1 cellular context compared by ENCODE assay signal in the genomic region with DNA sequence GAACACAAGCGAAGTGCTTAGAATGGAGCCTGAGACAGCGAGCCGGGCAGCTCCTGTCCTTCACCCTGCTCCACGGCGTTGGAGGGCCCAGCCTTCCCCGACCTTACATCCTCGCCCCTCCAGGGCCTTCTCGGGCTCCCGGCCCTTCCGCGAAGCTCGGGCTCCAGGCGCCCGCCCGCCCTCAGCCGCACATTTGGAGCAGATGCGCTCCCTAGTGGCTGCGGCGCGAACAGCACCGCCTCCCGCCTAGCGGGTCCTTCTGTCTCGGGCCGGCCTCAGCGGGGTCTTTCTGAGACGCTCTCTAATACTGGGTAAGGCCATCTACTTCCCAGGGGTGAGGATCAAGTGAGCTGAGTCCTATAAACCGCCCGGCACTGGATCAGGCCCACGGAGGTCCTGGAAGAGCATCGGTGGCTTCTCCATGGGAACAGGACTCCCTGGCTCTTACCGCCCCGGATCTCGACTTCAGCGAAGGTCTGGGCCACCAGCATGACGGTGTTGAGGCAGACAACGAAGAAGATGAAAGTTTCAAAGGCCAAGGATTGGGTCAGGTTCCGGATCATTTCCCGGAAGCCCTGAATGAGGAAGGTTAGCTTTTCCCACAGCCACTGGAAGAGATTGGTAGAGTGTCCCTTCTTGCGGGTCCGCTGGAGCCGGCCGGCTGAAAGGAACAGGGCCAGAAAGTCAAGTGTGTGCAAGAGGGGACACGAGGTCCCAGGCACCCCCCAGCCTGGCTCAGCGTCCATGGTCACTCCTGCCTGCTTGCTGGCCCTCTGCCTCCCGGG.
A peak's percentile ranks its signal among the peaks of the same experiment; 100 is the strongest.
TF ChIP-seq lines count a peak whose summit lies in the region.

No MANE protein-coding gene starts in this region.

TF ChIP-seq in K562, 482 proteins besides CTCF, POLR2A, EP300 and RAD21 (continued from another document and continues in another):
- TF ChIP-seq, protein P1, sequence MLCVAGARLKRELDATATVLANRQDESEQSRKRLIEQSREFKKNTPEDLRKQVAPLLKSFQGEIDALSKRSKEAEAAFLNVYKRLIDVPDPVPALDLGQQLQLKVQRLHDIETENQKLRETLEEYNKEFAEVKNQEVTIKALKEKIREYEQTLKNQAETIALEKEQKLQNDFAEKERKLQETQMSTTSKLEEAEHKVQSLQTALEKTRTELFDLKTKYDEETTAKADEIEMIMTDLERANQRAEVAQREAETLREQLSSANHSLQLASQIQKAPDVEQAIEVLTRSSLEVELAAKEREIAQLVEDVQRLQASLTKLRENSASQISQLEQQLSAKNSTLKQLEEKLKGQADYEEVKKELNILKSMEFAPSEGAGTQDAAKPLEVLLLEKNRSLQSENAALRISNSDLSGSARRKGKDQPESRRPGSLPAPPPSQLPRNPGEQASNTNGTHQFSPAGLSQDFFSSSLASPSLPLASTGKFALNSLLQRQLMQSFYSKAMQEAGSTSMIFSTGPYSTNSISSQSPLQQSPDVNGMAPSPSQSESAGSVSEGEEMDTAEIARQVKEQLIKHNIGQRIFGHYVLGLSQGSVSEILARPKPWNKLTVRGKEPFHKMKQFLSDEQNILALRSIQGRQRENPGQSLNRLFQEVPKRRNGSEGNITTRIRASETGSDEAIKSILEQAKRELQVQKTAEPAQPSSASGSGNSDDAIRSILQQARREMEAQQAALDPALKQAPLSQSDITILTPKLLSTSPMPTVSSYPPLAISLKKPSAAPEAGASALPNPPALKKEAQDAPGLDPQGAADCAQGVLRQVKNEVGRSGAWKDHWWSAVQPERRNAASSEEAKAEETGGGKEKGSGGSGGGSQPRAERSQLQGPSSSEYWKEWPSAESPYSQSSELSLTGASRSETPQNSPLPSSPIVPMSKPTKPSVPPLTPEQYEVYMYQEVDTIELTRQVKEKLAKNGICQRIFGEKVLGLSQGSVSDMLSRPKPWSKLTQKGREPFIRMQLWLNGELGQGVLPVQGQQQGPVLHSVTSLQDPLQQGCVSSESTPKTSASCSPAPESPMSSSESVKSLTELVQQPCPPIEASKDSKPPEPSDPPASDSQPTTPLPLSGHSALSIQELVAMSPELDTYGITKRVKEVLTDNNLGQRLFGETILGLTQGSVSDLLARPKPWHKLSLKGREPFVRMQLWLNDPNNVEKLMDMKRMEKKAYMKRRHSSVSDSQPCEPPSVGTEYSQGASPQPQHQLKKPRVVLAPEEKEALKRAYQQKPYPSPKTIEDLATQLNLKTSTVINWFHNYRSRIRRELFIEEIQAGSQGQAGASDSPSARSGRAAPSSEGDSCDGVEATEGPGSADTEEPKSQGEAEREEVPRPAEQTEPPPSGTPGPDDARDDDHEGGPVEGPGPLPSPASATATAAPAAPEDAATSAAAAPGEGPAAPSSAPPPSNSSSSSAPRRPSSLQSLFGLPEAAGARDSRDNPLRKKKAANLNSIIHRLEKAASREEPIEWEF (CRISPR knock-in tag; IDR thresholded peaks at IDR 0.05) = no peak
- TF ChIP-seq, protein P2, sequence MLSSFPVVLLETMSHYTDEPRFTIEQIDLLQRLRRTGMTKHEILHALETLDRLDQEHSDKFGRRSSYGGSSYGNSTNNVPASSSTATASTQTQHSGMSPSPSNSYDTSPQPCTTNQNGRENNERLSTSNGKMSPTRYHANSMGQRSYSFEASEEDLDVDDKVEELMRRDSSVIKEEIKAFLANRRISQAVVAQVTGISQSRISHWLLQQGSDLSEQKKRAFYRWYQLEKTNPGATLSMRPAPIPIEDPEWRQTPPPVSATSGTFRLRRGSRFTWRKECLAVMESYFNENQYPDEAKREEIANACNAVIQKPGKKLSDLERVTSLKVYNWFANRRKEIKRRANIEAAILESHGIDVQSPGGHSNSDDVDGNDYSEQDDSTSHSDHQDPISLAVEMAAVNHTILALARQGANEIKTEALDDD (IDR thresholded peaks at IDR 0.05) = no peak
- TF ChIP-seq ZNF165 (CRISPR knock-in tag; IDR thresholded peaks at IDR 0.05; ENCODE audit: borderline replicate concordance) (no peak), ZNF79 (CRISPR knock-in tag; IDR thresholded peaks at IDR 0.05; ENCODE audit: low read depth) (no peak), U2AF2 (optimal IDR thresholded peaks at IDR 0.05; ENCODE audit: low read depth, low read length) (no peak), KDM4B (IDR thresholded peaks at IDR 0.05; ENCODE audit: borderline replicate concordance in 2 of 2, low read depth in 1 of 2) (no peak), SAFB2 (IDR thresholded peaks at IDR 0.05; ENCODE audit: borderline replicate concordance, low read depth, low read length, severe bottlenecking) (no peak), CBX3 (IDR thresholded peaks at IDR 0.05; ENCODE audit: borderline replicate concordance in 1 of 2, low read length in 2 of 2) (no peak), BMI1 (IDR thresholded peaks at IDR 0.05; ENCODE audit: low read length) (no peak), ARID1B (IDR thresholded peaks at IDR 0.05) (no peak; the same call in 1 of the 2 replicates), NFYB (IDR thresholded peaks at IDR 0.05; ENCODE audit: extremely low read depth, insufficient read length) (no peak), MTA2 (IDR thresholded peaks at IDR 0.05; ENCODE audit: low read depth) (no peak), HMGN3 (IDR thresholded peaks at IDR 0.05; ENCODE audit: borderline replicate concordance, extremely low read depth, insufficient read length, low read depth, low read length) (no peak), SMC3 (conservative IDR thresholded peaks at IDR 0.05; ENCODE audit: insufficient read depth, low read depth, low read length) (peak; percentile 74), ZNF23 (CRISPR knock-in tag; IDR thresholded peaks at IDR 0.05) (no peak), MCM3 (IDR thresholded peaks at IDR 0.05) (no peak), ELF2 (CRISPR knock-in tag; IDR thresholded peaks at IDR 0.05) (no peak), PHF20 (IDR thresholded peaks at IDR 0.05; ENCODE audit: partially characterized antibody) (no peak), ZNF146 (CRISPR knock-in tag; IDR thresholded peaks at IDR 0.05; ENCODE audit: unreplicated experiment) (no peak), ZNF253 (CRISPR knock-in tag; conservative IDR thresholded peaks at IDR 0.05) (no peak), ADNP (tag; IDR thresholded peaks at IDR 0.05) (no peak; the same call in 1 of the 2 replicates), NFIX (CRISPR knock-in tag; IDR thresholded peaks at IDR 0.05; ENCODE audit: low read depth) (0 out of 2 replicates have a peak, but pooled peaks have one; percentile 2), RB1 (IDR thresholded peaks at IDR 0.05; ENCODE audit: low read depth) (peak; percentile 96), CTBP1 (IDR thresholded peaks at IDR 0.05; ENCODE audit: borderline replicate concordance) (peak; percentile 45; the same call in 1 of the 2 replicates), E2F3 (CRISPR knock-in tag; IDR thresholded peaks at IDR 0.05) (no peak), TEAD4 (IDR thresholded peaks at IDR 0.05; ENCODE audit: low read length) (no peak), TEAD4 (CRISPR knock-in tag; IDR thresholded peaks at IDR 0.05; ENCODE audit: borderline replicate concordance) (no peak), ARHGAP35 (IDR thresholded peaks at IDR 0.05; ENCODE audit: partially characterized antibody) (no peak), PCBP2 (IDR thresholded peaks at IDR 0.05; ENCODE audit: low read depth, low read length, poor library complexity, severe bottlenecking) (no peak), HDAC8 (tag; IDR thresholded peaks at IDR 0.05) (no peak), PURB (CRISPR knock-in tag; IDR thresholded peaks at IDR 0.05; ENCODE audit: low read depth) (no peak), CBX5 (IDR thresholded peaks at IDR 0.05; ENCODE audit: borderline replicate concordance, low read depth) (no peak), RBFOX2 (IDR thresholded peaks at IDR 0.05; ENCODE audit: low read depth, low read length) (peak; percentile 73), ZNF780A (CRISPR knock-in tag; IDR thresholded peaks at IDR 0.05) (no peak), DACH1 (IDR thresholded peaks at IDR 0.05; ENCODE audit: partially characterized antibody) (no peak), NFRKB (IDR thresholded peaks at IDR 0.05; ENCODE audit: low read depth) (no peak), ZC3H11A (IDR thresholded peaks at IDR 0.05; ENCODE audit: low read depth, low read length) (no peak), DIDO1 (tag; IDR thresholded peaks at IDR 0.05; ENCODE audit: low read depth) (no peak), RHOXF2B (CRISPR knock-in tag; conservative IDR thresholded peaks at IDR 0.05) (no peak)
- TF ChIP-seq, protein P3, sequence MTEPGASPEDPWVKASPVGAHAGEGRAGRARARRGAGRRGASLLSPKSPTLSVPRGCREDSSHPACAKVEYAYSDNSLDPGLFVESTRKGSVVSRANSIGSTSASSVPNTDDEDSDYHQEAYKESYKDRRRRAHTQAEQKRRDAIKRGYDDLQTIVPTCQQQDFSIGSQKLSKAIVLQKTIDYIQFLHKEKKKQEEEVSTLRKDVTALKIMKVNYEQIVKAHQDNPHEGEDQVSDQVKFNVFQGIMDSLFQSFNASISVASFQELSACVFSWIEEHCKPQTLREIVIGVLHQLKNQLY (CRISPR knock-in tag; conservative IDR thresholded peaks at IDR 0.05) = no peak
- TF ChIP-seq, protein P4, sequence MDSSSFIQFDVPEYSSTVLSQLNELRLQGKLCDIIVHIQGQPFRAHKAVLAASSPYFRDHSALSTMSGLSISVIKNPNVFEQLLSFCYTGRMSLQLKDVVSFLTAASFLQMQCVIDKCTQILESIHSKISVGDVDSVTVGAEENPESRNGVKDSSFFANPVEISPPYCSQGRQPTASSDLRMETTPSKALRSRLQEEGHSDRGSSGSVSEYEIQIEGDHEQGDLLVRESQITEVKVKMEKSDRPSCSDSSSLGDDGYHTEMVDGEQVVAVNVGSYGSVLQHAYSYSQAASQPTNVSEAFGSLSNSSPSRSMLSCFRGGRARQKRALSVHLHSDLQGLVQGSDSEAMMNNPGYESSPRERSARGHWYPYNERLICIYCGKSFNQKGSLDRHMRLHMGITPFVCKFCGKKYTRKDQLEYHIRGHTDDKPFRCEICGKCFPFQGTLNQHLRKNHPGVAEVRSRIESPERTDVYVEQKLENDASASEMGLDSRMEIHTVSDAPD (CRISPR knock-in tag; IDR thresholded peaks at IDR 0.05) = no peak
- TF ChIP-seq, protein P5, sequence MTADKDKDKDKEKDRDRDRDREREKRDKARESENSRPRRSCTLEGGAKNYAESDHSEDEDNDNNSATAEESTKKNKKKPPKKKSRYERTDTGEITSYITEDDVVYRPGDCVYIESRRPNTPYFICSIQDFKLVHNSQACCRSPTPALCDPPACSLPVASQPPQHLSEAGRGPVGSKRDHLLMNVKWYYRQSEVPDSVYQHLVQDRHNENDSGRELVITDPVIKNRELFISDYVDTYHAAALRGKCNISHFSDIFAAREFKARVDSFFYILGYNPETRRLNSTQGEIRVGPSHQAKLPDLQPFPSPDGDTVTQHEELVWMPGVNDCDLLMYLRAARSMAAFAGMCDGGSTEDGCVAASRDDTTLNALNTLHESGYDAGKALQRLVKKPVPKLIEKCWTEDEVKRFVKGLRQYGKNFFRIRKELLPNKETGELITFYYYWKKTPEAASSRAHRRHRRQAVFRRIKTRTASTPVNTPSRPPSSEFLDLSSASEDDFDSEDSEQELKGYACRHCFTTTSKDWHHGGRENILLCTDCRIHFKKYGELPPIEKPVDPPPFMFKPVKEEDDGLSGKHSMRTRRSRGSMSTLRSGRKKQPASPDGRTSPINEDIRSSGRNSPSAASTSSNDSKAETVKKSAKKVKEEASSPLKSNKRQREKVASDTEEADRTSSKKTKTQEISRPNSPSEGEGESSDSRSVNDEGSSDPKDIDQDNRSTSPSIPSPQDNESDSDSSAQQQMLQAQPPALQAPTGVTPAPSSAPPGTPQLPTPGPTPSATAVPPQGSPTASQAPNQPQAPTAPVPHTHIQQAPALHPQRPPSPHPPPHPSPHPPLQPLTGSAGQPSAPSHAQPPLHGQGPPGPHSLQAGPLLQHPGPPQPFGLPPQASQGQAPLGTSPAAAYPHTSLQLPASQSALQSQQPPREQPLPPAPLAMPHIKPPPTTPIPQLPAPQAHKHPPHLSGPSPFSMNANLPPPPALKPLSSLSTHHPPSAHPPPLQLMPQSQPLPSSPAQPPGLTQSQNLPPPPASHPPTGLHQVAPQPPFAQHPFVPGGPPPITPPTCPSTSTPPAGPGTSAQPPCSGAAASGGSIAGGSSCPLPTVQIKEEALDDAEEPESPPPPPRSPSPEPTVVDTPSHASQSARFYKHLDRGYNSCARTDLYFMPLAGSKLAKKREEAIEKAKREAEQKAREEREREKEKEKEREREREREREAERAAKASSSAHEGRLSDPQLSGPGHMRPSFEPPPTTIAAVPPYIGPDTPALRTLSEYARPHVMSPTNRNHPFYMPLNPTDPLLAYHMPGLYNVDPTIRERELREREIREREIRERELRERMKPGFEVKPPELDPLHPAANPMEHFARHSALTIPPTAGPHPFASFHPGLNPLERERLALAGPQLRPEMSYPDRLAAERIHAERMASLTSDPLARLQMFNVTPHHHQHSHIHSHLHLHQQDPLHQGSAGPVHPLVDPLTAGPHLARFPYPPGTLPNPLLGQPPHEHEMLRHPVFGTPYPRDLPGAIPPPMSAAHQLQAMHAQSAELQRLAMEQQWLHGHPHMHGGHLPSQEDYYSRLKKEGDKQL (CRISPR knock-in tag; IDR thresholded peaks at IDR 0.05; ENCODE audit: borderline replicate concordance) = no peak
- TF ChIP-seq, protein P6, sequence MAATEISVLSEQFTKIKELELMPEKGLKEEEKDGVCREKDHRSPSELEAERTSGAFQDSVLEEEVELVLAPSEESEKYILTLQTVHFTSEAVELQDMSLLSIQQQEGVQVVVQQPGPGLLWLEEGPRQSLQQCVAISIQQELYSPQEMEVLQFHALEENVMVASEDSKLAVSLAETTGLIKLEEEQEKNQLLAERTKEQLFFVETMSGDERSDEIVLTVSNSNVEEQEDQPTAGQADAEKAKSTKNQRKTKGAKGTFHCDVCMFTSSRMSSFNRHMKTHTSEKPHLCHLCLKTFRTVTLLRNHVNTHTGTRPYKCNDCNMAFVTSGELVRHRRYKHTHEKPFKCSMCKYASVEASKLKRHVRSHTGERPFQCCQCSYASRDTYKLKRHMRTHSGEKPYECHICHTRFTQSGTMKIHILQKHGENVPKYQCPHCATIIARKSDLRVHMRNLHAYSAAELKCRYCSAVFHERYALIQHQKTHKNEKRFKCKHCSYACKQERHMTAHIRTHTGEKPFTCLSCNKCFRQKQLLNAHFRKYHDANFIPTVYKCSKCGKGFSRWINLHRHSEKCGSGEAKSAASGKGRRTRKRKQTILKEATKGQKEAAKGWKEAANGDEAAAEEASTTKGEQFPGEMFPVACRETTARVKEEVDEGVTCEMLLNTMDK (IDR thresholded peaks at IDR 0.05; ENCODE audit: borderline replicate concordance, insufficient read depth, low read depth, low read length, poor library complexity, severe bottlenecking) = peak; percentile 15
- TF ChIP-seq, protein P7, sequence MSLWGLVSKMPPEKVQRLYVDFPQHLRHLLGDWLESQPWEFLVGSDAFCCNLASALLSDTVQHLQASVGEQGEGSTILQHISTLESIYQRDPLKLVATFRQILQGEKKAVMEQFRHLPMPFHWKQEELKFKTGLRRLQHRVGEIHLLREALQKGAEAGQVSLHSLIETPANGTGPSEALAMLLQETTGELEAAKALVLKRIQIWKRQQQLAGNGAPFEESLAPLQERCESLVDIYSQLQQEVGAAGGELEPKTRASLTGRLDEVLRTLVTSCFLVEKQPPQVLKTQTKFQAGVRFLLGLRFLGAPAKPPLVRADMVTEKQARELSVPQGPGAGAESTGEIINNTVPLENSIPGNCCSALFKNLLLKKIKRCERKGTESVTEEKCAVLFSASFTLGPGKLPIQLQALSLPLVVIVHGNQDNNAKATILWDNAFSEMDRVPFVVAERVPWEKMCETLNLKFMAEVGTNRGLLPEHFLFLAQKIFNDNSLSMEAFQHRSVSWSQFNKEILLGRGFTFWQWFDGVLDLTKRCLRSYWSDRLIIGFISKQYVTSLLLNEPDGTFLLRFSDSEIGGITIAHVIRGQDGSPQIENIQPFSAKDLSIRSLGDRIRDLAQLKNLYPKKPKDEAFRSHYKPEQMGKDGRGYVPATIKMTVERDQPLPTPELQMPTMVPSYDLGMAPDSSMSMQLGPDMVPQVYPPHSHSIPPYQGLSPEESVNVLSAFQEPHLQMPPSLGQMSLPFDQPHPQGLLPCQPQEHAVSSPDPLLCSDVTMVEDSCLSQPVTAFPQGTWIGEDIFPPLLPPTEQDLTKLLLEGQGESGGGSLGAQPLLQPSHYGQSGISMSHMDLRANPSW (CRISPR knock-in tag; IDR thresholded peaks at IDR 0.05) = 0 out of 2 replicates have a peak, but pooled peaks have one; percentile 65
